26 cellular contexts compared by ENCODE assay signal in genomic region chr9:12717907-12718306, GRCh38. TPM values are rescaled to one million over a fixed set of nuclear protein-coding genes. Genes with fewer than 3 reads are reported as not detected.
"Had no signal": no experiment of that assay in that cellular context is flagged by ENCODE, and none has a peak within 500 bp of the region (broad histone marks: within the 10 kb centered on the region; RNA-seq: fewer than 3 reads in every experiment).

No MANE protein-coding gene starts in this region.

- H3K36me3 Mint-ChIP-seq: activated CD4-positive, alpha-beta memory T cell treated with anti-CD3 and anti-CD28 coated beads for 36 hours; activated naive CD4-positive, alpha-beta T cell treated with anti-CD3 and anti-CD28 coated beads, Interleukin-2, amount 10 ng/mL, durations not matched to agents 7 days and 5 days; activated naive CD8-positive, alpha-beta T cell treated with anti-CD3 and anti-CD28 coated beads, Interleukin-2, amount 10 ng/mL, durations not matched to agents 7 days and 5 days; T-cell had no signal

- H3K36me3 ChIP-seq: adrenal gland, SJSA1 had no signal

- H3K9me3 ChIP-seq: adrenal gland, SJSA1 had no signal

- ATAC-seq: activated T-helper 17 cell treated with anti-CD3 and anti-CD28 coated beads, Interleukin-2, amount 50 U/mL, for 72 hours; Panc1; Right ventricle myocardium inferior; T-cell had no signal

- H3K9me3 Mint-ChIP-seq: activated CD4-positive, alpha-beta T cell treated with anti-CD3 and anti-CD28 coated beads, Interleukin-2, amount 10 ng/mL, durations not matched to agents 7 days and 5 days; activated naive CD4-positive, alpha-beta T cell treated with anti-CD3 and anti-CD28 coated beads, Interleukin-2, amount 10 ng/mL, durations not matched to agents 7 days and 5 days; activated naive CD8-positive, alpha-beta T cell treated with anti-CD3 and anti-CD28 coated beads, Interleukin-2, amount 10 ng/mL, durations not matched to agents 7 days and 5 days had no signal

- H3K4me1 ChIP-seq: adrenal gland, SJSA1 had no signal

- H3K27me3 Mint-ChIP-seq: activated CD4-positive, alpha-beta memory T cell treated with anti-CD3 and anti-CD28 coated beads for 36 hours; activated CD4-positive, alpha-beta T cell treated with anti-CD3 and anti-CD28 coated beads, Interleukin-2, amount 10 ng/mL, durations not matched to agents 7 days and 5 days; activated naive CD4-positive, alpha-beta T cell treated with anti-CD3 and anti-CD28 coated beads, Interleukin-2, amount 10 ng/mL, durations not matched to agents 7 days and 5 days; activated naive CD8-positive, alpha-beta T cell treated with anti-CD3 and anti-CD28 coated beads, Interleukin-2, amount 10 ng/mL, durations not matched to agents 7 days and 5 days; activated T-helper 17 cell treated with anti-CD3 and anti-CD28 coated beads, Interleukin-2, amount 50 U/mL, for 72 hours; T-cell had no signal

- H3K4me1 Mint-ChIP-seq: activated CD4-positive, alpha-beta T cell treated with anti-CD3 and anti-CD28 coated beads, Interleukin-2, amount 10 ng/mL, durations not matched to agents 7 days and 5 days; activated naive CD4-positive, alpha-beta T cell treated with anti-CD3 and anti-CD28 coated beads, Interleukin-2, amount 10 ng/mL, durations not matched to agents 7 days and 5 days; activated naive CD8-positive, alpha-beta T cell treated with anti-CD3 and anti-CD28 coated beads, Interleukin-2, amount 10 ng/mL, durations not matched to agents 7 days and 5 days; activated T-helper 17 cell treated with anti-CD3 and anti-CD28 coated beads, Interleukin-2, amount 50 U/mL, for 72 hours; T-cell had no signal

- DNase-seq: activated CD4-positive, alpha-beta memory T cell treated with anti-CD3 and anti-CD28 coated beads for 36 hours; activated CD4-positive, alpha-beta T cell treated with anti-CD3 and anti-CD28 coated beads, Interleukin-2, amount 10 ng/mL, durations not matched to agents 7 days and 5 days; activated CD4-positive, CD25-positive, alpha-beta regulatory T cell; activated gamma-delta T cell treated with Interleukin-2 at 50 U/mL for 16 hours; activated naive CD4-positive, alpha-beta T cell treated with anti-CD3 and anti-CD28 coated beads, Interleukin-2, amount 10 ng/mL, durations not matched to agents 7 days and 5 days; activated naive CD8-positive, alpha-beta T cell treated with anti-CD3 and anti-CD28 coated beads, Interleukin-2, amount 10 ng/mL, durations not matched to agents 7 days and 5 days; activated T-cell treated with anti-CD3 and anti-CD28 coated beads for 4 hours; activated T-cell treated with anti-CD3 and anti-CD28 coated beads, Interleukin-2, amount 50 U/mL, for 48 hours; adrenal gland; Karpas-422; NCI-H2029; NCI-H345; NCI-H510A; NCI-H82; NK-92 treated with Interleukin-12 subunit alpha and Interleukin-12 subunit beta, amount 100 ng/mL, for 24 hours; OCI-M1; RPMI8226; T-cell; T-helper 2 cell; T1000 had no signal

- H3K27me3 ChIP-seq: adrenal gland, SJSA1 had no signal

- H3K4me3 ChIP-seq: adrenal gland, SJSA1 had no signal

- H3K4me3 Mint-ChIP-seq: activated CD4-positive, alpha-beta memory T cell treated with anti-CD3 and anti-CD28 coated beads for 36 hours; activated CD4-positive, alpha-beta T cell treated with anti-CD3 and anti-CD28 coated beads, Interleukin-2, amount 10 ng/mL, durations not matched to agents 7 days and 5 days; activated naive CD4-positive, alpha-beta T cell treated with anti-CD3 and anti-CD28 coated beads, Interleukin-2, amount 10 ng/mL, durations not matched to agents 7 days and 5 days; activated naive CD8-positive, alpha-beta T cell treated with anti-CD3 and anti-CD28 coated beads, Interleukin-2, amount 10 ng/mL, durations not matched to agents 7 days and 5 days; activated T-helper 17 cell treated with anti-CD3 and anti-CD28 coated beads, Interleukin-2, amount 50 U/mL, for 72 hours; T-cell had no signal

- H3K27ac ChIP-seq: adrenal gland, SJSA1, VCaP had no signal

- H3K27ac Mint-ChIP-seq: activated CD4-positive, alpha-beta memory T cell treated with anti-CD3 and anti-CD28 coated beads for 36 hours; activated CD4-positive, alpha-beta T cell treated with anti-CD3 and anti-CD28 coated beads, Interleukin-2, amount 10 ng/mL, durations not matched to agents 7 days and 5 days; activated naive CD4-positive, alpha-beta T cell treated with anti-CD3 and anti-CD28 coated beads, Interleukin-2, amount 10 ng/mL, durations not matched to agents 7 days and 5 days; activated naive CD8-positive, alpha-beta T cell treated with anti-CD3 and anti-CD28 coated beads, Interleukin-2, amount 10 ng/mL, durations not matched to agents 7 days and 5 days; activated T-helper 17 cell treated with anti-CD3 and anti-CD28 coated beads, Interleukin-2, amount 50 U/mL, for 72 hours; T-cell had no signal

RNA-seq across cellular contexts. Expression of gene TYRP1, which starts 24.7 kb away (rescaled TPM):
- total RNA-seq: activated CD4-positive, alpha-beta memory T cell treated with anti-CD3 and anti-CD28 coated beads for 36 hours; activated CD4-positive, alpha-beta T cell treated with anti-CD3 and anti-CD28 coated beads, Interleukin-2, amount 10 ng/mL, durations not matched to agents 7 days and 5 days; activated CD8-positive, alpha-beta memory T cell treated with anti-CD3 and anti-CD28 coated beads for 36 hours; activated naive CD8-positive, alpha-beta T cell treated with anti-CD3 and anti-CD28 coated beads, Interleukin-2, amount 10 ng/mL, durations not matched to agents 7 days and 5 days; activated T-helper 17 cell treated with anti-CD3 and anti-CD28 coated beads, Interleukin-2, amount 50 U/mL, for 72 hours; T-cell had no signal
- polyA plus RNA-seq: adrenal gland had no signal

RNA-seq across cellular contexts. Expression of gene LURAP1L, which starts 56.9 kb away (rescaled TPM):
- total RNA-seq: activated CD4-positive, alpha-beta memory T cell treated with anti-CD3 and anti-CD28 coated beads for 36 hours; activated CD4-positive, alpha-beta T cell treated with anti-CD3 and anti-CD28 coated beads, Interleukin-2, amount 10 ng/mL, durations not matched to agents 7 days and 5 days; activated CD8-positive, alpha-beta memory T cell treated with anti-CD3 and anti-CD28 coated beads for 36 hours; activated naive CD8-positive, alpha-beta T cell treated with anti-CD3 and anti-CD28 coated beads, Interleukin-2, amount 10 ng/mL, durations not matched to agents 7 days and 5 days; activated T-helper 17 cell treated with anti-CD3 and anti-CD28 coated beads, Interleukin-2, amount 50 U/mL, for 72 hours; SJSA1; T-cell had no signal
